In genomic region chr7:100889761-100890639, GRCh38 we compare ENCODE assay signal across 8 cellular contexts. TPM values are rescaled to one million over a fixed set of nuclear protein-coding genes. Genes with fewer than 3 reads are reported as not detected.
A peak's percentile ranks its signal among the peaks of the same experiment; 100 is the strongest.
DNase-seq lines count a peak whose midpoint lies in the region; TF ChIP-seq lines count a peak whose summit lies in the region.

No MANE protein-coding gene starts in this region.

- no peak overlapping the region for H3K27ac Mint-ChIP-seq in activated naive CD4-positive, alpha-beta T cell treated with anti-CD3 and anti-CD28 coated beads for 36 hours

- no peaks in the 10 kb centered on the region for H3K9me3 ChIP-seq in ES-I3 (ENCODE audit: control insufficient read depth, insufficient read depth, low read length)

- peak overlapping the region; percentile 65 for H3K4me3 ChIP-seq in NB4 (ENCODE audit: low read depth, low read length)

- in situ Hi-C loops in SK-MEL-5 (cut with HindIII; ENCODE audit: low pct_unique_long_range_greater_than_20kb, low sequenced_read_pairs) = no loop called here

- CTCF ChIA-PET in activated naive CD4-positive, alpha-beta T cell treated with anti-CD3 and anti-CD28 coated beads for 36 hours (lab: Charles Lee) = interaction anchor here (0.6 to 1.5 kb wide), 14 partner anchors 12 to 392 kb away, joined by 3 to 6 read pairs (median 3); partner anchors contain the start of genes POP7, SRRT, TRIM56 and VGF

- peaks cover 42% of the 10 kb centered on the region for H3K4me1 Mint-ChIP-seq in activated naive CD4-positive, alpha-beta T cell treated with anti-CD3 and anti-CD28 coated beads for 36 hours (ENCODE audit: low read depth)

- peaks cover 36% of the 10 kb centered on the region for H3K36me3 Mint-ChIP-seq in activated naive CD4-positive, alpha-beta T cell treated with anti-CD3 and anti-CD28 coated beads for 36 hours (ENCODE audit: low read depth)

- TF ChIP-seq CTCF in NB4 (IDR thresholded peaks at IDR 0.05; ENCODE audit: low read depth, low read length) = no peak

- DNase-seq in HCEC 1CT (peak; percentile 90), NB4 (ENCODE audit: low read depth) (peak; percentile 99), SK-MEL-5 (ENCODE audit: low read depth, low spot score) (peak; percentile 97), germinal center (ENCODE audit: low spot score) (peak; percentile 99), nucleus accumbens (lab: John Stamatoyannopoulos, UW) (peak; percentile 30 to 97 (median 91)), superior temporal gyrus (ENCODE audit: extremely low spot score) (peak; percentile 93)
- peak; percentile 92 for DNase-seq in activated naive CD4-positive, alpha-beta T cell treated with anti-CD3 and anti-CD28 coated beads for 36 hours

- H3K4me1 ChIP-seq in ES-I3 (ENCODE audit: insufficient read depth, low read length) = peaks cover 5% of the 10 kb centered on the region; the same call in 1 of the 2 replicates

- peak overlapping the region; percentile 66 for H3K9ac ChIP-seq in ES-I3 (ENCODE audit: low read depth, low read length)

- peaks cover 18% of the 10 kb centered on the region for H3K27me3 Mint-ChIP-seq in activated naive CD4-positive, alpha-beta T cell treated with anti-CD3 and anti-CD28 coated beads for 36 hours (ENCODE audit: low read depth)

- no peaks in the 10 kb centered on the region for H3K9me3 Mint-ChIP-seq in activated naive CD4-positive, alpha-beta T cell treated with anti-CD3 and anti-CD28 coated beads for 36 hours

- peak overlapping the region; percentile 85 for H3K4me3 Mint-ChIP-seq in activated naive CD4-positive, alpha-beta T cell treated with anti-CD3 and anti-CD28 coated beads for 36 hours

- peak; percentile 96 for TF ChIP-seq POLR2A in NB4 (IDR thresholded peaks at IDR 0.05; ENCODE audit: extremely low read depth, insufficient read length)

- intact Hi-C loops in activated naive CD4-positive, alpha-beta T cell treated with anti-CD3 and anti-CD28 coated beads for 36 hours (cut with micrococcal nuclease) = loop anchor here (1.0 to 10.0 kb wide), 5 partner anchors 15 to 355 kb away; partner anchors contain the start of genes FIS1, MOSPD3, SRRT and VGF

- peaks cover 19% of the 10 kb centered on the region for H3K36me3 ChIP-seq in ES-I3 (ENCODE audit: insufficient read depth, low read length)

RNA-seq across cellular contexts. Expression of gene UFSP1, which starts 0.5 kb away (rescaled TPM):
- total RNA-seq in SK-MEL-5 (2014; rRNA removed; shearing (Covaris generic)) = 14.2 and 14.5 TPM in 2 replicates
- polyA plus RNA-seq in SK-MEL-5 (2015; cell fraction: cytosol; rRNA removed) = 12.0 and 13.0 TPM in 2 replicates
- polyA plus RNA-seq in SK-MEL-5 (2015; cell fraction: nucleus; rRNA removed) = 13.5 and 24.4 TPM in 2 replicates
- 1 to 10 TPM in 1 of 2 experiments, under 1 TPM in 1; 0.64 to 1.4 TPM for total RNA-seq in activated naive CD4-positive, alpha-beta T cell treated with anti-CD3 and anti-CD28 coated beads for 36 hours

RNA-seq across cellular contexts. Expression of gene ACHE, which starts 5.7 kb away (rescaled TPM):
- total RNA-seq in SK-MEL-5 (2014; rRNA removed; shearing (Covaris generic)) = 1.5 and 1.8 TPM in 2 replicates
- 11.0 TPM in 2 replicates for polyA plus RNA-seq in SK-MEL-5 (2015; cell fraction: cytosol; rRNA removed)
- 23.2 and 32.6 TPM in 2 replicates for polyA plus RNA-seq in SK-MEL-5 (2015; cell fraction: nucleus; rRNA removed)
- not detected for total RNA-seq in activated naive CD4-positive, alpha-beta T cell treated with anti-CD3 and anti-CD28 coated beads for 36 hours

RNA-seq across cellular contexts. Expression of gene SRRT, which starts 15.1 kb away (rescaled TPM):
- 42.2 and 49.8 TPM in 2 replicates for total RNA-seq in SK-MEL-5 (2014; rRNA removed; shearing (Covaris generic))
- 107 and 113 TPM in 2 replicates for polyA plus RNA-seq in SK-MEL-5 (2015; cell fraction: cytosol; rRNA removed)
- 655 and 710 TPM in 2 replicates for polyA plus RNA-seq in SK-MEL-5 (2015; cell fraction: nucleus; rRNA removed)
- total RNA-seq in activated naive CD4-positive, alpha-beta T cell treated with anti-CD3 and anti-CD28 coated beads for 36 hours = 100 to 1,000 TPM; 166 to 169 TPM

RNA-seq across cellular contexts. Expression of gene TRIP6, which starts 22.8 kb away (rescaled TPM):
- total RNA-seq in SK-MEL-5 (2014; rRNA removed; shearing (Covaris generic)) = 107 and 109 TPM in 2 replicates
- polyA plus RNA-seq in SK-MEL-5 (2015; cell fraction: cytosol; rRNA removed) = 117 and 129 TPM in 2 replicates
- 166 and 196 TPM in 2 replicates for polyA plus RNA-seq in SK-MEL-5 (2015; cell fraction: nucleus; rRNA removed)
- total RNA-seq in activated naive CD4-positive, alpha-beta T cell treated with anti-CD3 and anti-CD28 coated beads for 36 hours = 10 to 100 TPM; 19.8 to 21.0 TPM

RNA-seq across cellular contexts. Expression of gene SLC12A9, which starts 37.5 kb away (rescaled TPM):
- total RNA-seq in SK-MEL-5 (2014; rRNA removed; shearing (Covaris generic)) = 13.1 and 16.6 TPM in 2 replicates
- 25.1 and 30.9 TPM in 2 replicates for polyA plus RNA-seq in SK-MEL-5 (2015; cell fraction: cytosol; rRNA removed)
- polyA plus RNA-seq in SK-MEL-5 (2015; cell fraction: nucleus; rRNA removed) = 119 and 144 TPM in 2 replicates
- total RNA-seq in activated naive CD4-positive, alpha-beta T cell treated with anti-CD3 and anti-CD28 coated beads for 36 hours = 10 to 100 TPM; 10.1 to 10.5 TPM

Comparison
In these comparisons a context has a peak if more than half of its experiments do, and no peak if none do; other contexts are left out.
1. Peak in every context shown above with its lines: DNase-seq and H3K4me3 ChIP-seq.